Comparison of ENCODE assay signal across 8 cellular contexts in the genomic region with DNA sequence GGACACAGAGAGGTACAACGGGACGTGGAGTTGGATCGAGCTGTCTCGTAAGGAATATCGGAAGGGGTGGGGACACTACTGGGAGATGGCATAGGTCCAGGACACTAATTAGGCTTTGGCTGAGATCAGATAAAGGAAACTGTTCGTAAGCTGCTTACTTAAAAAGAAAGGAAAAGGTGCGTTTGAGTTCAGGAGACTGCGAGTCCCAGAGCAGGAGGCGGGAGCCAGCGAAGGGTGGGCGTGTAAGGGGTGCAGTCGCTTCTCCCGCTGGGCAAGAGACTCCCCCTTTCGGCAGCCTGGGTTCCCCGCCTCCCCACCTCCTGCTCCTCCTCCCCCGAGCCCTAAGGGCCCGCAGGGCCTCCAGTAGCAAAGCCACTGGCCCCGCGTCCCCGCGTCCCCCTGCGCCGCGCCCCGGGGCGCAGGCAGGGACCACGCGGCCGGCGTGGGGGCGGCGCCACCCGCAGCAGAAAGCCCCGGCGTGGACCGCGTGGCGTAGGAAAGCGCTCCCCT. TPM values are rescaled to one million over a fixed set of nuclear protein-coding genes. Genes with fewer than 3 reads are reported as not detected.
DNase-seq lines count a peak whose midpoint lies in the region; ATAC-seq and TF ChIP-seq lines count a peak whose summit lies in the region.

No MANE protein-coding gene starts in this region.

- intact Hi-C loops in esophagus squamous epithelium (cut with DNase I): no loop called here

- peak overlapping the region; percentile 85 for H3K4me3 ChIP-seq in AG04450 (ENCODE audit: low read depth, low read length)
- H3K4me3 ChIP-seq in esophagus squamous epithelium: peak overlapping the region; percentile 63 to 86 (median 83)
- peak overlapping the region; percentile 84 to 90 for H3K4me3 ChIP-seq in stomach smooth muscle (ENCODE audit: low read length in 2 of 2)

- no peaks in the 10 kb centered on the region for H3K9me3 Mint-ChIP-seq in naive B cell

- H3K4me3 Mint-ChIP-seq in naive B cell: peak overlapping the region; percentile 78 to 94 (median 90)

- WGBS in esophagus squamous epithelium, 2 donors: 0 to 2% methylated on average over 13 to 14 of the region's 39 CpGs

- peak overlapping the region; percentile 7 to 75 for H3K9ac ChIP-seq in stomach smooth muscle (ENCODE audit: low read length in 2 of 2)

- H3K4me1 Mint-ChIP-seq in naive B cell: peaks cover 5 to 24% (median 14%) of the 10 kb centered on the region in 3 donors

- CTCF ChIA-PET in AG04450 (lab: Charles Lee): interaction anchor here (1.6 to 11.5 kb wide), 3 partner anchors 25 to 110 kb away, joined by 4 to 110 read pairs (median 5); no protein-coding TSS in a partner anchor

- H3K27ac ChIP-seq in AG04450 (ENCODE audit: low read depth, low read length) (peak overlapping the region; percentile 65), esophagus squamous epithelium (peak overlapping the region; percentile 74 to 87 (median 80)), stomach smooth muscle (ENCODE audit: low read length) (peak overlapping the region; percentile 66)

- peak overlapping the region in 4 of 6 donors; percentile 3 to 15 (median 6) for H3K27ac Mint-ChIP-seq in naive B cell

- H3K4me1 ChIP-seq in esophagus squamous epithelium: peaks cover 0 to 33% (median 4%) of the 10 kb centered on the region in 3 donors
- H3K4me1 ChIP-seq in stomach smooth muscle (ENCODE audit: control insufficient read depth, insufficient read depth, low read length): peaks cover 17% of the 10 kb centered on the region

- POLR2A ChIA-PET in AG04450 (lab: Yijun Ruan, JAX): interaction anchor here (0.6 to 2.5 kb wide), 5 partner anchors 20 to 211 kb away, joined by 3 to 18 read pairs (median 4); no protein-coding TSS in a partner anchor

- H3K36me3 Mint-ChIP-seq in naive B cell: no peaks in the 10 kb centered on the region

- ATAC-seq in GM18519 (IDR thresholded peaks at IDR 0.05; ENCODE audit: low FRiP score, unreplicated experiment) (peak; percentile 38), HG03039 (IDR thresholded peaks at IDR 0.05; ENCODE audit: unreplicated experiment) (peak; percentile 34), naive B cell (ENCODE audit: low read depth in 2 of 2) (peak; percentile 55 to 56)

- H3K27me3 ChIP-seq in AG04450 (ENCODE audit: control insufficient read depth, insufficient read depth, low read length): no peaks in the 10 kb centered on the region
- no peaks in the 10 kb centered on the region for H3K27me3 ChIP-seq in esophagus squamous epithelium
- H3K27me3 ChIP-seq in stomach smooth muscle (ENCODE audit: control insufficient read depth in 1 of 2, insufficient read depth in 2 of 2, low read length in 2 of 2): no peaks in the 10 kb centered on the region

- H3K9me3 ChIP-seq in AG04450 (ENCODE audit: control insufficient read depth, insufficient read depth, low read length): peaks cover 2% of the 10 kb centered on the region; the same call in 1 of the 2 replicates
- no peaks in the 10 kb centered on the region for H3K9me3 ChIP-seq in esophagus squamous epithelium
- H3K9me3 ChIP-seq in stomach smooth muscle (ENCODE audit: control insufficient read depth in 2 of 2, low read length in 2 of 2): no peaks in the 10 kb centered on the region

- TF ChIP-seq POLR2A in esophagus squamous epithelium (IDR thresholded peaks at IDR 0.05): no peak

- DNase-seq in AG04450 (ENCODE audit: low read depth, low spot score): peak; percentile 23
- peak; percentile 48 for DNase-seq in NCI-H526 treated with DMSO at 0.1 percent for 48 hours (lab: John Stamatoyannopoulos, UW)
- DNase-seq in activated T-cell treated with anti-CD3 and anti-CD28 coated beads for 4 hours: peak; percentile 36
- DNase-seq in esophagus squamous epithelium (lab: John Stamatoyannopoulos, UW): no peak
- DNase-seq in naive B cell: peak; percentile 20

- 0 out of 2 replicates have a peak, but pooled peaks have one; percentile 26 for TF ChIP-seq CTCF in AG04450 (IDR thresholded peaks at IDR 0.05; ENCODE audit: low read depth, low read length)
- no peak for TF ChIP-seq CTCF in esophagus squamous epithelium (IDR thresholded peaks at IDR 0.05)

- H3K27me3 Mint-ChIP-seq in naive B cell: peaks cover 8 to 11% (median 9%) of the 10 kb centered on the region in 3 donors

- no peaks in the 10 kb centered on the region for H3K36me3 ChIP-seq in esophagus squamous epithelium
- no peaks in the 10 kb centered on the region for H3K36me3 ChIP-seq in stomach smooth muscle (ENCODE audit: control insufficient read depth in 2 of 2, insufficient read depth in 2 of 2, low read length in 2 of 2)

RNA-seq across cellular contexts. Expression of a gene that starts 0.6 kb away (rescaled TPM):
- 110 and 140 TPM in 2 replicates for polyA plus RNA-seq in AG04450 (2011; rRNA removed)
- polyA minus RNA-seq in AG04450 (2011; rRNA and poly(A)+ RNA removed): 244 and 289 TPM in 2 replicates
- total RNA-seq in esophagus squamous epithelium: 10 to 100 TPM in 1 of 4 donors, 1 to 10 TPM in 3; 2.5 to 12.6 (median 6.0) TPM
- polyA plus RNA-seq in naive B cell (ENCODE audit: low read depth in 6 of 6): 1 to 10 TPM in 4 of 6 donors, under 1 TPM in 1, not detected in 1; 0.27 to 2.3 (median 1.5) TPM

Comparison
In these comparisons a context has a peak if more than half of its experiments do, and no peak if none do; other contexts are left out.
1. RNA of a gene that starts 0.6 kb away (polyA plus RNA-seq): 110 to 140 TPM in AG04450; 0.27 to 2.3 TPM in naive B cell; every median in the first group is over 10 times any median in the second.
2. Peak in every context shown above with its lines, with median percentiles within 50 percentile points of each other: H3K27ac ChIP-seq, H3K4me3 ChIP-seq and ATAC-seq.